In genomic region chrY:21370494-21370893, GRCh38 we compare ENCODE assay signal across 29 cellular contexts.
DNase-seq lines count a peak whose midpoint lies in the region; ATAC-seq and FAIRE-seq lines count a peak whose summit lies in the region.
"Had no signal": no experiment of that assay in that cellular context is flagged by ENCODE, and none has a peak within 500 bp of the region (broad histone marks: within the 10 kb centered on the region; RNA-seq: fewer than 3 reads in every experiment).

No MANE protein-coding gene starts in this region.

- no peak overlapping the region for H3K27ac ChIP-seq in small intestine (ENCODE audit: low read depth in 1 of 2, low read length in 1 of 2)
- H3K27ac ChIP-seq: 22Rv1; A549; BLaER1; BLaER1 treated with 17β-estradiol and CSF1 and Interleukin-3, amounts not matched to agents 10 nM and 100 nM; C4-2B had no signal

- no peak for ATAC-seq in GM19328 (IDR thresholded peaks at IDR 0.05; ENCODE audit: unreplicated experiment)
- ATAC-seq: A549; CD8-positive, alpha-beta T cell had no signal

- H3K9me3 ChIP-seq in small intestine (ENCODE audit: control insufficient read depth, low read depth) = no peaks in the 10 kb centered on the region
- H3K9me3 ChIP-seq: A549; BE2C; BLaER1; BLaER1 treated with 17β-estradiol and CSF1 and Interleukin-3, amounts not matched to agents 10 nM and 100 nM; Caco-2 had no signal

- H3K4me1 ChIP-seq in small intestine (ENCODE audit: control insufficient read depth in 2 of 2, insufficient read depth in 1 of 2, low read depth in 1 of 2, low read length in 1 of 2) = no peaks in the 10 kb centered on the region
- H3K4me1 ChIP-seq: A549; BE2C; BLaER1; BLaER1 treated with 17β-estradiol and CSF1 and Interleukin-3, amounts not matched to agents 10 nM and 100 nM; Caco-2 had no signal

- H3K4me3 ChIP-seq in small intestine (ENCODE audit: low read depth in 1 of 2, low read length in 2 of 2) = no peak overlapping the region
- H3K4me3 ChIP-seq: A549; BLaER1; BLaER1 treated with 17β-estradiol and CSF1 and Interleukin-3, amounts not matched to agents 10 nM and 100 nM had no signal

- FAIRE-seq in small intestine (lab: Jason Lieb, UNC) = no peak
- FAIRE-seq: A204.1, A549, D721Med had no signal

- DNase-seq in small intestine = peak; percentile 63
- DNase-seq: 8988T; ACHN; AML-193; BE2C; C1 segment of cervical spinal cord; Caco-2; Calu3; CD4-positive, alpha-beta memory T cell; CD4-positive, alpha-beta T cell; CD4-positive, CD25-positive, alpha-beta regulatory T cell; CD8-positive, alpha-beta memory T cell; CD8-positive, alpha-beta T cell; COR-L47; DMS 273 treated with DMSO at 0.1 percent for 48 hours; DMS153; DMS53; DMS79; DMS79 treated with DMSO at 0.1 percent for 48 hours; DND-41; EL had no signal

- no peaks in the 10 kb centered on the region for H3K27me3 ChIP-seq in small intestine (ENCODE audit: control insufficient read depth in 2 of 2, insufficient read depth in 2 of 2, low read length in 2 of 2)
- H3K27me3 ChIP-seq: BE2C; BLaER1; BLaER1 treated with 17β-estradiol and CSF1 and Interleukin-3, amounts not matched to agents 10 nM and 100 nM had no signal

- WGBS in small intestine, 3 donors = 59 to 67% methylated on average over 3 of the region's 3 CpGs; no CpG with 5 or more reads in 1 of the 3 donors

- H3K36me3 ChIP-seq in small intestine (ENCODE audit: control insufficient read depth in 2 of 2, insufficient read depth in 2 of 2, low read length in 2 of 2) = no peaks in the 10 kb centered on the region
- H3K36me3 ChIP-seq: BE2C; BLaER1; BLaER1 treated with 17β-estradiol and CSF1 and Interleukin-3, amounts not matched to agents 10 nM and 100 nM had no signal
